ENCODE assay signal across 22 cellular contexts in the genomic region with DNA sequence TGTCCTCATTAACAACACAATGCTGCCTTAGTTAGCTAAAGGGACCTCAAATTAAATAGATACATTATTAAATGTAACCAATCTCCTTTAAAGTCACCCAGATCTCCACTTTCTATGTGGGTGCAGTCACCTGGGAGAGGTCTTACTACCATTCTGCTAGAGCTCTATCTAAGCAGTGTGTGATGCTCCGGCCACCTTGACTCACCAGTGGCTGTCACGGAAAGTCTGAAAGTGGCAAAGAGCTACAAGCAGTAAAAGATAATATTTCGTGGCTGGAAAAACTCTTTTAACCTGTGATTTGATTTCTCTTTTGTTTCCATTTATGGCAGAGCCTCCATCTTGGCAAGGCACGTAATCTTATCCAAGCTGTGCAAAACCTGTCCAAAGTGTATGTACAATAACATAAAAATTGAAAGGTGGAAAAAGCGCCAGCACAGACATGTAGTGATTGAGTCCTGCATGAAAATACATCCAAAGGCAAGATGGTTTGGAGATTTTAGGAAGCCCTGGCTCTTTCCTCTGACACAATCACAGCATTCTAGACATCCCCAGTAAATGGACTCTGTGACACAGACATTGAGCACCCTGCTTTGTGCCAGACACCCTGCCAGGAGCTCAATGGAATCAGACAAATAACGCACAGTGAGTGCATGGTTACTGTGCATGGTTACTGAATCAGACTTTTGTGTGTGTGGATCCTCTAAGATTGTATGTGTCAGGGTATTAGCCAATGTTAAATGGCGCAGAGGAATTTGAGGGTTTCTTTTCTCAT.
DNase-seq lines count a peak whose midpoint lies in the region; ATAC-seq and TF ChIP-seq lines count a peak whose summit lies in the region.
"Had no signal": no experiment of that assay in that cellular context is flagged by ENCODE, and none has a peak within 500 bp of the region (broad histone marks: within the 10 kb centered on the region; RNA-seq: fewer than 3 reads in every experiment).

No MANE protein-coding gene starts in this region.

- peaks cover 0 to 6% (median 0%) of the 10 kb centered on the region in 4 donors for H3K36me3 ChIP-seq in sigmoid colon
- H3K36me3 ChIP-seq: gastrocnemius medialis, HAP-1, SJSA1 had no signal

- H3K27me3 Mint-ChIP-seq in activated T-cell treated with anti-CD3 and anti-CD28 coated beads, Interleukin-2, amount 50 U/mL, for 4 hours (ENCODE audit: low read depth): no peaks in the 10 kb centered on the region
- H3K27me3 Mint-ChIP-seq: central memory CD8-positive, alpha-beta T cell had no signal

- peak overlapping the region; percentile 16 for H3K4me3 ChIP-seq in epithelial cell of esophagus (ENCODE audit: low read length)
- H3K4me3 ChIP-seq in skin epidermis: no peak overlapping the region
- no peak overlapping the region for H3K4me3 ChIP-seq in sigmoid colon
- H3K4me3 ChIP-seq: gastrocnemius medialis, HAP-1, SJSA1 had no signal

- H3K4me1 ChIP-seq in sigmoid colon: no peaks in the 10 kb centered on the region
- H3K4me1 ChIP-seq: gastrocnemius medialis, HAP-1 had no signal

- WGBS in sigmoid colon, 2 donors: 93 to 94% methylated on average over 7 of the region's 7 CpGs

- peaks cover 3% of the 10 kb centered on the region for H3K9me3 Mint-ChIP-seq in activated T-cell treated with anti-CD3 and anti-CD28 coated beads, Interleukin-2, amount 50 U/mL, for 4 hours
- H3K9me3 Mint-ChIP-seq: central memory CD8-positive, alpha-beta T cell had no signal

- no peak for TF ChIP-seq POLR2A in sigmoid colon (IDR thresholded peaks at IDR 0.05)

- ATAC-seq in activated T-cell treated with anti-CD3 and anti-CD28 coated beads, Interleukin-2, amount 50 U/mL, for 4 hours: no peak
- ATAC-seq: gastrocnemius medialis, HepG2 had no signal

- no peaks in the 10 kb centered on the region for H3K36me3 Mint-ChIP-seq in activated T-cell treated with anti-CD3 and anti-CD28 coated beads, Interleukin-2, amount 50 U/mL, for 4 hours (ENCODE audit: insufficient read depth)

- no peaks in the 10 kb centered on the region for H3K9me3 ChIP-seq in sigmoid colon
- H3K9me3 ChIP-seq: gastrocnemius medialis, HAP-1, SJSA1 had no signal

- TF ChIP-seq EP300 in sigmoid colon (IDR thresholded peaks at IDR 0.05): no peak

- no peaks in the 10 kb centered on the region for H3K27me3 ChIP-seq in sigmoid colon
- H3K27me3 ChIP-seq: gastrocnemius medialis, SJSA1 had no signal

- DNase-seq in activated T-cell treated with anti-CD3 and anti-CD28 coated beads for 48 hours (ENCODE audit: low read depth) (peak; percentile 7), NCI-H69 (lab: John Stamatoyannopoulos, UW) (peak; percentile 43), epithelial cell of esophagus (ENCODE audit: low read depth) (peak; percentile 72), NCI-H2081 treated with DMSO at 0.1 percent for 48 hours (lab: John Stamatoyannopoulos, UW) (no peak), sigmoid colon (no peak), OCI-M2 (lab: John Stamatoyannopoulos, UW; ENCODE audit: unreplicated experiment) (no peak)
- DNase-seq in activated T-cell treated with anti-CD3 and anti-CD28 coated beads, Interleukin-2, amount 50 U/mL, for 4 hours: no peak
- DNase-seq: activated naive CD4-positive, alpha-beta T cell treated with Interleukin-2 at 50 U/mL for 16 hours; activated T-cell treated with anti-CD3 and anti-CD28 coated beads, Interleukin-2, amount 50 U/mL, for 48 hours; Calu3; erythroblast; gastrocnemius medialis; islet precursor cell; NCI-H1105 treated with DMSO at 0.1 percent for 48 hours; NCI-H510A; T-helper 1 cell had no signal

- no peak overlapping the region for H3K4me3 Mint-ChIP-seq in activated T-cell treated with anti-CD3 and anti-CD28 coated beads, Interleukin-2, amount 50 U/mL, for 4 hours
- H3K4me3 Mint-ChIP-seq: central memory CD8-positive, alpha-beta T cell had no signal

- H3K27ac ChIP-seq in skin epidermis (peak overlapping the region in 11 of 21 experiments; percentile 13 to 80 (median 48)), sigmoid colon (no peak overlapping the region)
- H3K27ac ChIP-seq: C4-2B, gastrocnemius medialis, SJSA1 had no signal

- TF ChIP-seq CTCF in epithelial cell of esophagus (IDR thresholded peaks at IDR 0.05; ENCODE audit: insufficient read depth, low read depth, low read length, missing control alignments): no peak
- no peak for TF ChIP-seq CTCF in sigmoid colon (IDR thresholded peaks at IDR 0.05)

- intact Hi-C loops in sigmoid colon (cut with DNase I): no loop called here

- H3K4me1 Mint-ChIP-seq in activated T-cell treated with anti-CD3 and anti-CD28 coated beads, Interleukin-2, amount 50 U/mL, for 4 hours (ENCODE audit: low read depth): no peaks in the 10 kb centered on the region
- H3K4me1 Mint-ChIP-seq: central memory CD8-positive, alpha-beta T cell had no signal

Comparison
In these comparisons a context has a peak if more than half of its experiments do, and no peak if none do; other contexts are left out.
1. DNase-seq: peak in activated T-cell treated with anti-CD3 and anti-CD28 coated beads for 48 hours (single experiment), NCI-H69 (single experiment) and epithelial cell of esophagus (single experiment); none in activated T-cell treated with anti-CD3 and anti-CD28 coated beads, Interleukin-2, amount 50 U/mL, for 4 hours (single experiment), NCI-H2081 treated with DMSO at 0.1 percent for 48 hours (single experiment), sigmoid colon (single experiment) and OCI-M2 (single experiment).
2. H3K27ac ChIP-seq: peak in skin epidermis (11 of 21); none in sigmoid colon (0 of 4).